In genomic region chr5:112612663-112613062, GRCh38 we compare ENCODE assay signal across 19 cellular contexts.
"Had no signal": no experiment of that assay in that cellular context is flagged by ENCODE, and none has a peak within 500 bp of the region (broad histone marks: within the 10 kb centered on the region; RNA-seq: fewer than 3 reads in every experiment).

No MANE protein-coding gene starts in this region.

- DNase-seq: dorsolateral prefrontal cortex; effector CD4-positive, alpha-beta T cell; hypothalamus; immature natural killer cell; mammary epithelial cell; naive thymus-derived CD8-positive, alpha-beta T cell; nephron progenitor cell; occipital lobe; pancreas; right lobe of liver; small intestine; stimulated activated CD4-positive, alpha-beta T cell treated with anti-CD3 and anti-CD28 coated beads, Interleukin-15, amount 100 ng/mL, for 24 hours; stimulated activated CD4-positive, alpha-beta T cell treated with anti-CD3 and anti-CD28 coated beads, Interleukin-2, amount 100 ng/mL, for 48 hours; stimulated activated naive B cell treated with anti-CD40 and anti-IgM and Interleukin-4, amounts not matched to agents 10 μg/mL and 1 μg/mL and 100 μg/mL, for 72 hours; stimulated activated naive CD8-positive, alpha-beta T cell treated with anti-CD3 and anti-CD28 coated beads, Interleukin-15, amount 100 ng/mL, for 72 hours; transverse colon had no signal

- H3K4me3 Mint-ChIP-seq: immature natural killer cell; naive thymus-derived CD8-positive, alpha-beta T cell; nephron progenitor cell; stimulated activated naive B cell treated with anti-CD40 and anti-IgM and Interleukin-4, amounts not matched to agents 10 μg/mL and 1 μg/mL and 100 μg/mL, for 72 hours; stimulated activated naive CD8-positive, alpha-beta T cell treated with anti-CD3 and anti-CD28 coated beads, Interleukin-15, amount 100 ng/mL, for 72 hours had no signal

- H3K4me1 Mint-ChIP-seq: immature natural killer cell; naive thymus-derived CD8-positive, alpha-beta T cell; stimulated activated naive B cell treated with anti-CD40 and anti-IgM and Interleukin-4, amounts not matched to agents 10 μg/mL and 1 μg/mL and 100 μg/mL, for 72 hours; stimulated activated naive CD8-positive, alpha-beta T cell treated with anti-CD3 and anti-CD28 coated beads, Interleukin-15, amount 100 ng/mL, for 72 hours had no signal

- H3K9me3 ChIP-seq: pancreas, right lobe of liver, suprapubic skin, transverse colon, vagina had no signal

- H3K27ac Mint-ChIP-seq: immature natural killer cell; naive thymus-derived CD8-positive, alpha-beta T cell; nephron progenitor cell; progenitor cell of endocrine pancreas; stimulated activated naive B cell treated with anti-CD40 and anti-IgM and Interleukin-4, amounts not matched to agents 10 μg/mL and 1 μg/mL and 100 μg/mL, for 72 hours; stimulated activated naive CD8-positive, alpha-beta T cell treated with anti-CD3 and anti-CD28 coated beads, Interleukin-15, amount 100 ng/mL, for 72 hours had no signal

- H3K4me3 ChIP-seq: dorsolateral prefrontal cortex, pancreas, right lobe of liver, suprapubic skin, transverse colon, vagina had no signal

- H3K27me3 Mint-ChIP-seq: progenitor cell of endocrine pancreas had no signal

- H3K27me3 ChIP-seq: dorsolateral prefrontal cortex, pancreas, right lobe of liver, suprapubic skin, transverse colon, vagina had no signal

- H3K9me3 Mint-ChIP-seq: immature natural killer cell; naive thymus-derived CD8-positive, alpha-beta T cell; nephron progenitor cell; stimulated activated naive B cell treated with anti-CD40 and anti-IgM and Interleukin-4, amounts not matched to agents 10 μg/mL and 1 μg/mL and 100 μg/mL, for 72 hours; stimulated activated naive CD8-positive, alpha-beta T cell treated with anti-CD3 and anti-CD28 coated beads, Interleukin-15, amount 100 ng/mL, for 72 hours had no signal

- H3K36me3 Mint-ChIP-seq: immature natural killer cell; naive thymus-derived CD8-positive, alpha-beta T cell; stimulated activated naive B cell treated with anti-CD40 and anti-IgM and Interleukin-4, amounts not matched to agents 10 μg/mL and 1 μg/mL and 100 μg/mL, for 72 hours had no signal

- H3K27ac ChIP-seq: dorsolateral prefrontal cortex, pancreas, right lobe of liver, suprapubic skin, transverse colon, vagina had no signal

- ATAC-seq: naive thymus-derived CD8-positive, alpha-beta T cell; pancreas; right lobe of liver; stimulated activated naive B cell treated with anti-CD40 and anti-IgM and Interleukin-4, amounts not matched to agents 10 μg/mL and 1 μg/mL and 100 μg/mL, for 72 hours; stimulated activated naive CD8-positive, alpha-beta T cell treated with anti-CD3 and anti-CD28 coated beads, Interleukin-15, amount 100 ng/mL, for 72 hours had no signal

- H3K36me3 ChIP-seq: pancreas, right lobe of liver, suprapubic skin, transverse colon, vagina had no signal

- H3K4me1 ChIP-seq: pancreas, right lobe of liver, suprapubic skin, transverse colon, vagina had no signal
